Comparison of ENCODE assay signal across 9 cellular contexts in the genomic region with DNA sequence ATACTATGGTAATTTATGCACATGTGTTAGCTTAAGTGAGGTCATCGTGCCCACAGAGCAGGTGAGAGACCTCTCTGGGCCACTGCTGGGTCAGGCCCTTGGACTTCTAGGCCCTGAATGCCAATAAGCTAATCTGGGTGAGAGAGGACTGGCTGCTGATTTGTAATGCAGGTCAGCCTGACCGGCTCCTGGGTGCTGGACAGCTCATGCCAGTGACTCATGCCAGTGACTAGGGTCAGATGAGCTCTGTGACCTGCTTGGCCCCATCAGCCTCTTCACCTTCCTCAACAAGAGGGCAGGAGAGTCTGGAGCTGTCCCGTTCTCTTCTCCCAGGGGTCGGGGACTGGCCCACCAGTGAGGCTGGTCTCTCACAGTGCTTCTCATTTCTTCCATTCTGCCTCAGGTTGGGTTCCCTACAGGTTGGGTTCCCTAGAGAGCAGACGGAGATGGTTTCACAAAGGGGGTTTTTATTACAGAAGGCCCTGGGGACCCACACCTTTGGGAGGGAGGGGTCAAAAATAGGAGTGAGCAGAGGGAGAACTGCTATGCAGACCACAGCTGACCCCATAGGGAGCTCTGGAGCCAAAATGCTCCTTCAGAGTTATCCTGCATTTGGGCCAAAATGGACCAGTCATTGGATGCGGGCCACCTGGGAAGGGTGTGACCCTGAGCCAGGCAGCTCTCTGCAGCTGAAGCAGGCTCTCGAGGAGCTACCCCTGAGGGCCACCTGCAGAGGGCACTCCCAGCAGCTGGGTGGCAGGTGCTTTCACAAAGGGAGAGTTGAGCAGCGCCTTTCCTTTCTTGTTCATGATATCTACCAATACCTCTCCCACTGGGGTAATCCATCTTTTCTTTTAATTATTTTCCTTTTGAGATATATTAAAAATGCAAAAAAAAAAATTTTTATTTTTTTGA. TPM values are rescaled to one million over a fixed set of nuclear protein-coding genes. Genes with fewer than 3 reads are reported as not detected.
A peak's percentile ranks its signal among the peaks of the same experiment; 100 is the strongest.
DNase-seq lines count a peak whose midpoint lies in the region; ATAC-seq and TF ChIP-seq lines count a peak whose summit lies in the region.
"Had no signal": no experiment of that assay in that cellular context is flagged by ENCODE, and none has a peak within 500 bp of the region (broad histone marks: within the 10 kb centered on the region; RNA-seq: fewer than 3 reads in every experiment).

No MANE protein-coding gene starts in this region.

- no peak overlapping the region for H2BK120ac ChIP-seq in IMR-90 (ENCODE audit: low read depth, low read length)

- H3K9me1 ChIP-seq in IMR-90 (ENCODE audit: insufficient read depth, low read length): peaks cover 4% of the 10 kb centered on the region; the same call in 1 of the 2 replicates

- H3K36me3 ChIP-seq in DND-41 (ENCODE audit: insufficient read depth, low read length) (no peaks in the 10 kb centered on the region), IMR-90 (ENCODE audit: control insufficient read depth, insufficient read depth, low read length) (no peaks in the 10 kb centered on the region), left lung (no peaks in the 10 kb centered on the region)
- H3K36me3 ChIP-seq: neutrophil had no signal

- no peak overlapping the region for H3K14ac ChIP-seq in IMR-90 (replicated peaks; ENCODE audit: low read depth, low read length)

- no peak overlapping the region for H3K56ac ChIP-seq in IMR-90 (ENCODE audit: extremely low read depth, insufficient read depth, low read length)

- in situ Hi-C loops in IMR-90 (cut with MboI; ENCODE audit: low sequenced_read_pairs): no loop called here

- H3K79me2 ChIP-seq in DND-41 (ENCODE audit: insufficient read depth, low read length): no peaks in the 10 kb centered on the region

- POLR2A ChIA-PET in IMR-90 (lab: Charles Lee; ENCODE audit: unreplicated experiment): no interaction called here

- WGBS in IMR-90 (ENCODE audit: extremely low coverage in 2 of 2, insufficient read length in 1 of 2), 2 experiments: 60% methylated on average over 3 of the region's 8 CpGs; no CpG with 5 or more reads in 1 of the 2 experiments

- dilution Hi-C loops in IMR-90 (cut with HindIII; ENCODE audit: low sequenced_read_pairs, unreplicated experiment): no loop called here

- no peak overlapping the region for H2BK5ac ChIP-seq in IMR-90 (ENCODE audit: low read depth, low read length, poor library complexity, severe bottlenecking)

- H2AFZ ChIP-seq in DND-41 (ENCODE audit: low read depth, low read length) (no peak overlapping the region), IMR-90 (replicated peaks; ENCODE audit: low read length, poor library complexity) (no peak overlapping the region)

- H3K4me3 ChIP-seq in DND-41 (ENCODE audit: low read depth in 1 of 2, low read length in 2 of 2): no peak overlapping the region
- H3K4me3 ChIP-seq in IMR-90 (ENCODE audit: insufficient read depth, low read depth, low read length): no peak overlapping the region
- no peak overlapping the region for H3K4me3 ChIP-seq in left lung

- no peak for TF ChIP-seq POLR2A in IMR-90 (IDR thresholded peaks at IDR 0.05; ENCODE audit: low read depth, low read length)

- peak; percentile 49 for TF ChIP-seq CTCF in DND-41 (IDR thresholded peaks at IDR 0.05; ENCODE audit: borderline replicate concordance, extremely low read depth, low read length, poor library complexity, severe bottlenecking)
- no peak for TF ChIP-seq CTCF in IMR-90 (conservative IDR thresholded peaks at IDR 0.05; ENCODE audit: low read depth, low read length)
- no peak for TF ChIP-seq CTCF in left lung (IDR thresholded peaks at IDR 0.05)

- H3K27ac ChIP-seq in DND-41 (ENCODE audit: low read length): no peak overlapping the region
- H3K27ac ChIP-seq in IMR-90 (ENCODE audit: insufficient read depth, low read length): no peak overlapping the region
- H3K27ac ChIP-seq in left lung: no peak overlapping the region
- H3K27ac ChIP-seq: neutrophil had no signal

- DNase-seq in DND-41 (no peak), IMR-90 (peak; percentile 36), T follicular helper cell (ENCODE audit: low read depth) (peak; percentile 31), left lung (no peak), DMS79 (lab: John Stamatoyannopoulos, UW) (no peak), OCI-M2 (lab: John Stamatoyannopoulos, UW; ENCODE audit: unreplicated experiment) (no peak)

- no peak overlapping the region for H2AK9ac ChIP-seq in IMR-90 (replicated peaks; ENCODE audit: low read depth, low read length, poor library complexity)

- H2BK20ac ChIP-seq in IMR-90 (ENCODE audit: low read depth, low read length): no peak overlapping the region

- H3K27me3 ChIP-seq in DND-41 (ENCODE audit: insufficient read depth, low read length, poor library complexity): no peaks in the 10 kb centered on the region
- peaks cover 21% of the 10 kb centered on the region for H3K27me3 ChIP-seq in IMR-90 (ENCODE audit: control insufficient read depth, insufficient read depth, low read length)
- H3K27me3 ChIP-seq in left lung: peaks cover 14 to 39% of the 10 kb centered on the region in 2 donors

- H3K18ac ChIP-seq in IMR-90 (ENCODE audit: low read depth, low read length): no peak overlapping the region

- ATAC-seq in DND-41 (ENCODE audit: insufficient read depth, low read depth) (0 out of 3 replicates have a peak, but pooled peaks have one; percentile 57), IMR-90 (ENCODE audit: low read depth) (peak; percentile 24; the same call in 1 of the 2 replicates), left lung (peak; percentile 25), GM21723 (IDR thresholded peaks at IDR 0.05; ENCODE audit: unreplicated experiment) (no peak), HG03139 (IDR thresholded peaks at IDR 0.05; ENCODE audit: unreplicated experiment) (no peak)

- no peaks in the 10 kb centered on the region for H3K4me1 ChIP-seq in DND-41 (ENCODE audit: insufficient read depth, low read length)
- peaks cover 4% of the 10 kb centered on the region for H3K4me1 ChIP-seq in IMR-90 (ENCODE audit: control insufficient read depth, insufficient read depth, low read length)
- peaks cover 5 to 17% of the 10 kb centered on the region in 2 donors for H3K4me1 ChIP-seq in left lung

- no peak for TF ChIP-seq RAD21 in IMR-90 (IDR thresholded peaks at IDR 0.05; ENCODE audit: low read length)

- H4K8ac ChIP-seq in IMR-90 (ENCODE audit: low read depth in 2 of 2, low read length in 2 of 2): no peak overlapping the region

- H3K4me2 ChIP-seq in DND-41 (ENCODE audit: insufficient read depth, low read length): no peak overlapping the region
- no peak overlapping the region for H3K4me2 ChIP-seq in IMR-90 (ENCODE audit: low read depth, low read length)

- no peak overlapping the region for H2AK5ac ChIP-seq in IMR-90 (ENCODE audit: low read depth, low read length)

- no peak overlapping the region for H4K91ac ChIP-seq in IMR-90 (ENCODE audit: insufficient read depth, low read depth, low read length)

- H3K23ac ChIP-seq in IMR-90 (ENCODE audit: low read depth, low read length): no peak overlapping the region

- no peak overlapping the region for H3K4ac ChIP-seq in IMR-90 (ENCODE audit: low read depth, low read length)

- H3K79me1 ChIP-seq in IMR-90 (ENCODE audit: low read depth in 1 of 2, low read length in 2 of 2): no peaks in the 10 kb centered on the region

- intact Hi-C loops in IMR-90 (cut with micrococcal nuclease): no loop called here
- intact Hi-C loops in left lung (cut with DNase I): no loop called here

- no peak overlapping the region for H2BK15ac ChIP-seq in IMR-90 (ENCODE audit: low read depth, low read length)

- H3K9ac ChIP-seq in DND-41 (ENCODE audit: low read depth, low read length): no peak overlapping the region
- no peak overlapping the region for H3K9ac ChIP-seq in IMR-90 (ENCODE audit: low read depth, low read length)

- H3K9me3 ChIP-seq in DND-41 (ENCODE audit: insufficient read depth, low read length, severe bottlenecking) (no peaks in the 10 kb centered on the region), IMR-90 (ENCODE audit: control insufficient read depth, insufficient read depth, low read length) (no peaks in the 10 kb centered on the region), left lung (no peaks in the 10 kb centered on the region)
- H3K9me3 ChIP-seq: neutrophil had no signal

- H4K5ac ChIP-seq in IMR-90 (ENCODE audit: low read depth, low read length): no peak overlapping the region

- no TSS peak for BruUV-seq in IMR-90 (replicated peaks; lab: Mats Ljungman, UMichigan)

- CTCF ChIA-PET in IMR-90 (lab: Yijun Ruan, JAX): interaction anchor here (1.8 kb wide), 1 partner anchor 15 kb away, joined by 8 read pairs; no protein-coding TSS in a partner anchor

- no peaks in the 10 kb centered on the region for H4K20me1 ChIP-seq in DND-41 (ENCODE audit: insufficient read depth, low read length)
- no peaks in the 10 kb centered on the region for H4K20me1 ChIP-seq in IMR-90 (ENCODE audit: insufficient read depth, low read length)

TF ChIP-seq in IMR-90, 13 proteins besides CTCF, POLR2A, EP300 and RAD21:
- TF ChIP-seq RCOR1 (IDR thresholded peaks at IDR 0.05; ENCODE audit: insufficient replicate concordance, low read length): no peak
- TF ChIP-seq MAFK (IDR thresholded peaks at IDR 0.05; ENCODE audit: low read depth, low read length): no peak
- no peak for TF ChIP-seq CHD1 (IDR thresholded peaks at IDR 0.05; ENCODE audit: low read depth, low read length)
- no peak for TF ChIP-seq MXI1 (IDR thresholded peaks at IDR 0.05; ENCODE audit: borderline replicate concordance, low read depth, low read length)
- TF ChIP-seq CEBPB (IDR thresholded peaks at IDR 0.05; ENCODE audit: low read depth, low read length): no peak
- no peak for TF ChIP-seq MAZ (IDR thresholded peaks at IDR 0.05; ENCODE audit: borderline replicate concordance, low read depth, low read length)
TF ChIP-seq in IMR-90: peak in this region for 0.

RNA-seq across cellular contexts. Expression of gene OXT, which starts 2.2 kb away (rescaled TPM):
- total RNA-seq in IMR-90 (2012; rRNA removed): not detected in 2 replicates
- not detected in 2 replicates for polyA plus RNA-seq in IMR-90 (2012; rRNA removed)
- polyA plus RNA-seq in IMR-90 (2012; cell fraction: cytosol; rRNA removed): not detected in 2 replicates
- not detected in 2 replicates for polyA plus RNA-seq in IMR-90 (2012; cell fraction: nucleus; rRNA removed; ENCODE audit: low replicate concordance)
- total RNA-seq in left lung: under 1 TPM in 1 of 2 donors, not detected in 1; 0.55 TPM

RNA-seq across cellular contexts. Expression of gene AVP, which starts 15.3 kb away (rescaled TPM):
- total RNA-seq in IMR-90 (2012; rRNA removed) (not detected in 2 replicates), left lung (not detected)
- not detected in 2 replicates for polyA plus RNA-seq in IMR-90 (2012; rRNA removed)
- polyA plus RNA-seq in IMR-90 (2012; cell fraction: cytosol; rRNA removed): not detected in 2 replicates
- not detected in 2 replicates for polyA plus RNA-seq in IMR-90 (2012; cell fraction: nucleus; rRNA removed; ENCODE audit: low replicate concordance)

RNA-seq across cellular contexts. Expression of gene MRPS26, which starts 23.4 kb away (rescaled TPM):
- total RNA-seq in IMR-90 (2012; rRNA removed): 22.2 and 24.7 TPM in 2 replicates
- polyA plus RNA-seq in IMR-90 (2012; rRNA removed): 38.6 and 49.5 TPM in 2 replicates
- 53.9 and 56.0 TPM in 2 replicates for polyA plus RNA-seq in IMR-90 (2012; cell fraction: cytosol; rRNA removed)
- polyA plus RNA-seq in IMR-90 (2012; cell fraction: nucleus; rRNA removed; ENCODE audit: low replicate concordance): 20.0 and 35.2 TPM in 2 replicates
- total RNA-seq in left lung: 10 to 100 TPM; 37.4 to 40.4 TPM

RNA-seq across cellular contexts. Expression of gene GNRH2, which starts 25.8 kb away (rescaled TPM):
- 0.18 and 0.28 TPM in 2 replicates for total RNA-seq in IMR-90 (2012; rRNA removed)
- polyA plus RNA-seq in IMR-90 (2012; rRNA removed): 0.16 and 0.21 TPM in 2 replicates
- not detected in 2 replicates for polyA plus RNA-seq in IMR-90 (2012; cell fraction: cytosol; rRNA removed)
- polyA plus RNA-seq in IMR-90 (2012; cell fraction: nucleus; rRNA removed; ENCODE audit: low replicate concordance): 1.7 and 3.5 TPM in 2 replicates
- total RNA-seq in left lung: under 1 TPM in 1 of 2 donors, not detected in 1; 0.63 TPM

Comparison
In these comparisons a context has a peak if more than half of its experiments do, and no peak if none do; other contexts are left out.
1. ATAC-seq: peak in DND-41 (single experiment), IMR-90 (single experiment) and left lung (single experiment); none in GM21723 (single experiment) and HG03139 (single experiment).
2. DNase-seq: peak in IMR-90 (single experiment) and T follicular helper cell (single experiment); none in DND-41 (single experiment), left lung (0 of 2), DMS79 (single experiment) and OCI-M2 (single experiment).